In the genomic region with DNA sequence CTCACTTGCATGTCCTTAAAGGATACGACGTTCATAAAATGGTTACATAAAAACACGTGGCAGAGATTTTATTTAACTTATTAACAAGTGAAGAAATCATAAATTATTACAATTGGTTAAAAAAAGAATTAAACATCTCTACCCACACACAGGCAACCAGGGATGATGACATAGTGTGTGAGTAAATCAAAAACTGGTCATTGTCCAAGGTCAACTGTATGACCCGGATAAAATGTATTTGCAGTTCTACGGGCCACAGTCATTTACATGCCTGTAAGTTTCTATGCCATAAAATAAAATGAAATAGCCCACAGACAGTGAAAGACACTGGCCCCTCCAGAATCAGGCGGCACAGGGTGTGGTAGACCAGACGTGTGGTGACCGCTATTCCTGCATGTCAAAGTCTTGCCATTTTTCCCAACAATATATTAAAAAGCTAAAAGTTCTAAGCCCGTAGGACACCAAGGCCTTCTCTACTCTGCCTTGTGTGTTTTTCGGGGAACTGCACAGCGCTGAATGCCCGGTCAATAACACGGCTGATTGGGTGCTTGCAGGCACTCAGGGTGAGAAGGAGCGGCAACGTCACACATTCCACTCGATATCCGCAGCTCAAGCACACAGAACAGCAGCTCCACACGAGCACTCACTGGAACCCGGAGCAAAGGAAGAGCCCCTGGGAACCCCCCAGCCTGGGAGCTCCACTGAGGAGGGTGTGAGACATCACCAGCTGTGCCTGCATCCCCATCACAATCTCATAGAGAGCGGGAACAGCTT, we compare ENCODE assay signal across 1 cellular context.
TF ChIP-seq lines count a peak whose summit lies in the region.

No MANE protein-coding gene starts in this region.

TF ChIP-seq in H1, 55 proteins besides CTCF, POLR2A, EP300 and RAD21:
- TF ChIP-seq EZH2 (IDR thresholded peaks at IDR 0.05; ENCODE audit: low read depth, low read length, severe bottlenecking) (no peak), CBX8 (IDR thresholded peaks at IDR 0.05; ENCODE audit: borderline replicate concordance, low read depth, low read length) (no peak), MAFK (IDR thresholded peaks at IDR 0.05; ENCODE audit: low read depth, low read length) (no peak), SP1 (IDR thresholded peaks at IDR 0.05; ENCODE audit: low read depth, low read length) (no peak), RXRA (IDR thresholded peaks at IDR 0.05; ENCODE audit: insufficient read depth, low read depth, low read length) (no peak), GABPA (IDR thresholded peaks at IDR 0.05; ENCODE audit: borderline replicate concordance, insufficient read depth, low read length) (no peak), NRF1 (IDR thresholded peaks at IDR 0.05; ENCODE audit: low read depth, low read length) (no peak)
